In genomic region chr19:38402967-38403674, GRCh38 we compare ENCODE assay signal across 9 cellular contexts. TPM values are rescaled to one million over a fixed set of nuclear protein-coding genes. Genes with fewer than 3 reads are reported as not detected.
A peak's percentile ranks its signal among the peaks of the same experiment; 100 is the strongest.
DNase-seq lines count a peak whose midpoint lies in the region; ATAC-seq, FAIRE-seq and TF ChIP-seq lines count a peak whose summit lies in the region.
"Had no signal": no experiment of that assay in that cellular context is flagged by ENCODE, and none has a peak within 500 bp of the region (broad histone marks: within the 10 kb centered on the region; RNA-seq: fewer than 3 reads in every experiment).

Gene FAM98C, plus strand, starts transcription at chr19:38403093. Its CDS starts 61 bp downstream, at chr19:38403154.

- peak within 1 kb of the TSS; percentile 78 for H3K9ac ChIP-seq in keratinocyte (ENCODE audit: control insufficient read depth, extremely low read depth, insufficient read depth, low read length)

- H3K9me1 ChIP-seq in keratinocyte (ENCODE audit: control insufficient read depth, extremely low read depth, insufficient read depth, low read length): no peaks in the 10 kb centered on the region

- ATAC-seq in GM19023 (IDR thresholded peaks at IDR 0.05; ENCODE audit: unreplicated experiment) (peak; percentile 96), HG03280 (IDR thresholded peaks at IDR 0.05; ENCODE audit: unreplicated experiment) (peak; percentile 94)

- TF ChIP-seq CTCF in AG09319 (IDR thresholded peaks at IDR 0.05; ENCODE audit: low read depth, low read length): peak; percentile 66
- peak; percentile 68 to 89 (median 86) for TF ChIP-seq CTCF in keratinocyte (optimal IDR thresholded peaks at IDR 0.05 in 1 of 3, IDR thresholded peaks at IDR 0.05 in 1 of 3, conservative IDR thresholded peaks at IDR 0.05 in 1 of 3; ENCODE audit: extremely low read depth in 1 of 3, insufficient read depth in 2 of 3, low read length in 3 of 3)

- no peaks in the 10 kb centered on the region for H3K27me3 ChIP-seq in keratinocyte (ENCODE audit: control insufficient read depth, extremely low read depth, insufficient read depth, low read length)

- DNase-seq in AG09319 (ENCODE audit: extremely low read depth, low read depth): peak; percentile 90
- DNase-seq in NCI-H345 (lab: John Stamatoyannopoulos, UW): peak; percentile 100
- peak; percentile 95 to 99 (median 98) for DNase-seq in activated CD4-positive, CD25-positive, alpha-beta regulatory T cell (lab: John Stamatoyannopoulos, UW)
- DNase-seq in central memory CD4-positive, alpha-beta T cell: peak; percentile 98
- peak; percentile 75 for DNase-seq in keratinocyte (ENCODE audit: low read depth, low spot score)
- DNase-seq in stimulated activated CD4-positive, alpha-beta T cell treated with anti-CD3 and anti-CD28 coated beads, Interleukin-15, amount 100 ng/mL, for 1 hour (ENCODE audit: low read depth in 1 of 2, low spot score in 1 of 2): peak; percentile 97 to 98

- H3K36me3 ChIP-seq in keratinocyte (ENCODE audit: control insufficient read depth in 2 of 2, extremely low read depth in 1 of 2, insufficient read depth in 2 of 2, low read length in 2 of 2): peaks cover 0 to 4% of the 10 kb centered on the region in 2 experiments

- peak within 1 kb of the TSS; percentile 36 for H3K27ac ChIP-seq in keratinocyte (ENCODE audit: control insufficient read depth, insufficient read depth, low read length)

- dilution Hi-C loops in keratinocyte (cut with MboI; ENCODE audit: extremely low pct_ligation_motif_present, low sequenced_read_pairs): no loop called here

- H2AFZ ChIP-seq in keratinocyte (ENCODE audit: control insufficient read depth, low read length): peak within 1 kb of the TSS; percentile 88

- no peaks in the 10 kb centered on the region for H4K20me1 ChIP-seq in keratinocyte (ENCODE audit: control insufficient read depth, extremely low read depth, insufficient read depth, low read length)

- peak within 1 kb of the TSS; percentile 91 for H3K4me2 ChIP-seq in keratinocyte (ENCODE audit: control insufficient read depth, extremely low read depth, insufficient read depth, low read depth, low read length)

- H3K9me3 ChIP-seq in keratinocyte (ENCODE audit: control insufficient read depth, low read depth, low read length): no peaks in the 10 kb centered on the region

- no peak for FAIRE-seq in keratinocyte (lab: Jason Lieb, UNC)
- FAIRE-seq: endometrium had no signal

- peaks cover 4% of the 10 kb centered on the region for H3K4me1 ChIP-seq in keratinocyte (ENCODE audit: control insufficient read depth, extremely low read depth, insufficient read depth, low read length)

- no peaks in the 10 kb centered on the region for H3K79me2 ChIP-seq in keratinocyte (ENCODE audit: control insufficient read depth, insufficient read depth, low read length)

- peak within 1 kb of the TSS; percentile 72 to 88 (median 76) for H3K4me3 ChIP-seq in keratinocyte (ENCODE audit: control insufficient read depth in 2 of 3, extremely low read depth in 1 of 3, insufficient read depth in 2 of 3, low read depth in 1 of 3, low read length in 3 of 3)

RNA-seq across cellular contexts. Expression of gene FAM98C, which starts in this region (rescaled TPM):
- polyA plus RNA-seq in keratinocyte: 4.5 to 9.5 TPM (median 5.8 TPM) in 3 replicates
- polyA plus RNA-seq in keratinocyte (2011; ENCODE audit: low read depth): 2.0 TPM
- 2.7 and 8.1 TPM in 2 replicates for polyA plus RNA-seq in keratinocyte (2011; cell fraction: cytosol; rRNA removed)
- polyA plus RNA-seq in keratinocyte (2011; cell fraction: nucleus; rRNA removed): 9.7 and 12.4 TPM in 2 replicates
- 8.2 and 10.2 TPM in 2 replicates for polyA plus RNA-seq in keratinocyte (2012; ENCODE audit: low replicate concordance)
- 2.3 to 6.9 TPM (median 4.2 TPM) in 3 replicates for polyA minus RNA-seq in keratinocyte
- polyA minus RNA-seq in keratinocyte (2011; cell fraction: cytosol; rRNA and poly(A)+ RNA removed): 9.0 TPM
- 1.5 and 3.4 TPM in 2 replicates for polyA minus RNA-seq in keratinocyte (2011; cell fraction: nucleus; rRNA and poly(A)+ RNA removed)

Comparison
In these comparisons a context has a peak if more than half of its experiments do, and no peak if none do; other contexts are left out.
1. Peak in every context shown above with its lines: DNase-seq, ATAC-seq, H3K4me3 ChIP-seq and H3K27ac ChIP-seq.